ENCODE assay signal across 27 cellular contexts in the genomic region with DNA sequence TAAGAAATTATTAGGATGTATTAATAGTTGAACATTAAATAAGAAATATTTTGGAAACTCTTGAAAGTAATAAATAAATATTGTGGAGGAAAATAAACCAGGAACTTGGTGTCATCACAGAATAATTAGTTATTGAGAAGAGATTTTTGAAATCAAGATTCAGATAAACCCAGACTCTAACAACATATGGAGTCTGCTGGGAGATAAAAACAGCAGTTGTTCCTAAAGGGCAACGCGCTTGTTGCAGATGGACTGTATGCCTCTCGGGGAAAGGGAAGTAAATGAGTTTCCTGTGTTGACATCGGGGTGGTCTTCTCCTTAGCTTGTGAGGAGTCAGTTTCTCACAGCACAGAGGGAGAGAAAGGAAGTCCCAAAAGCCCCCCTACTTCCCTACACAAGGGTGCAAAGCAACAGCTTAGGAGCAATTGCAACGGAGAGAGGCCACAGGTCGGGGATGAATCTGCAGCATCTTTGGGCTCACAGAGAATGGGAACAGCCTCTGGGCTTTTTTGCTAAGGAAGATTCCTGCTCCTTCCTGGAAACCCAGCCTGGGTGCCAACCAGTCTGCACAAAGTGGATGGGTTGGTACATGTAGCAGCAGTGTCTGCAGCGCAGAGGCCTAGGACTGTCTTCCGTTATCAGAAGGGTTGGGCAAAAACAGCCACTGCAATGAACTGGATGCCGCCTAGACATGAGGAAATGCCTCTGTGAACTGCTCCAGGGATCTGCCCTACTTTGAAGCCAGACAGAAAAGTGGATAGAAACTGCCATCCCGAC.
DNase-seq lines count a peak whose midpoint lies in the region; ATAC-seq, FAIRE-seq and TF ChIP-seq lines count a peak whose summit lies in the region.
"Had no signal": no experiment of that assay in that cellular context is flagged by ENCODE, and none has a peak within 500 bp of the region (broad histone marks: within the 10 kb centered on the region; RNA-seq: fewer than 3 reads in every experiment).

No MANE protein-coding gene starts in this region.

- H3K4me3 Mint-ChIP-seq in WTC11: no peak overlapping the region
- no peak overlapping the region for H3K4me3 Mint-ChIP-seq in nephron
- H3K4me3 Mint-ChIP-seq: activated CD4-positive, alpha-beta T cell treated with anti-CD3 and anti-CD28 coated beads, Interleukin-2, amount 10 ng/mL, durations not matched to agents 24 days and 14 days; activated naive CD8-positive, alpha-beta T cell treated with anti-CD3 and anti-CD28 coated beads, Interleukin-2, amount 50 U/mL, for 24 hours; activated T-cell treated with anti-CD3 and anti-CD28 coated beads, Interleukin-2, amount 50 U/mL, for 24 hours; natural killer cell had no signal

- CTCF ChIA-PET in WTC11 (lab: Charles Lee): no interaction called here

- H3K27me3 Mint-ChIP-seq in WTC11 (ENCODE audit: low read depth) (no peaks in the 10 kb centered on the region), nephron (ENCODE audit: low read depth) (no peaks in the 10 kb centered on the region)
- H3K27me3 Mint-ChIP-seq: activated CD4-positive, alpha-beta T cell treated with anti-CD3 and anti-CD28 coated beads, Interleukin-2, amount 10 ng/mL, durations not matched to agents 24 days and 14 days; activated naive CD8-positive, alpha-beta T cell treated with anti-CD3 and anti-CD28 coated beads, Interleukin-2, amount 50 U/mL, for 24 hours; activated T-cell treated with anti-CD3 and anti-CD28 coated beads, Interleukin-2, amount 50 U/mL, for 24 hours had no signal

- H3K36me3 ChIP-seq in pancreas: no peaks in the 10 kb centered on the region
- H3K36me3 ChIP-seq: right atrium auricular region, spleen had no signal

- intact Hi-C loops in pancreas (cut with DNase I): no loop called here

- H3K4me1 ChIP-seq in pancreas: no peaks in the 10 kb centered on the region
- H3K4me1 ChIP-seq: A549, right atrium auricular region, spleen had no signal

- no peaks in the 10 kb centered on the region for H3K27me3 ChIP-seq in pancreas
- H3K27me3 ChIP-seq: right atrium auricular region, spleen had no signal

- H3K9me3 Mint-ChIP-seq in WTC11 (peaks cover 4% of the 10 kb centered on the region), nephron (peaks cover 4% of the 10 kb centered on the region)
- H3K9me3 Mint-ChIP-seq: activated CD4-positive, alpha-beta T cell treated with anti-CD3 and anti-CD28 coated beads, Interleukin-2, amount 10 ng/mL, durations not matched to agents 24 days and 14 days; activated T-cell treated with anti-CD3 and anti-CD28 coated beads, Interleukin-2, amount 50 U/mL, for 24 hours had no signal

- H3K4me3 ChIP-seq in pancreas: no peak overlapping the region
- H3K4me3 ChIP-seq: A549, right atrium auricular region, spleen had no signal

- H3K27ac Mint-ChIP-seq in WTC11 (no peak overlapping the region), nephron (peak overlapping the region; percentile 39 to 71 (median 62))
- H3K27ac Mint-ChIP-seq: activated CD4-positive, alpha-beta T cell treated with anti-CD3 and anti-CD28 coated beads, Interleukin-2, amount 10 ng/mL, durations not matched to agents 24 days and 14 days; activated naive CD8-positive, alpha-beta T cell treated with anti-CD3 and anti-CD28 coated beads, Interleukin-2, amount 50 U/mL, for 24 hours; activated T-cell treated with anti-CD3 and anti-CD28 coated beads, Interleukin-2, amount 50 U/mL, for 24 hours; natural killer cell had no signal

- H3K4me1 Mint-ChIP-seq in WTC11 (peaks cover 19% of the 10 kb centered on the region), nephron (peaks cover 30% of the 10 kb centered on the region)
- H3K4me1 Mint-ChIP-seq: activated CD4-positive, alpha-beta T cell treated with anti-CD3 and anti-CD28 coated beads, Interleukin-2, amount 10 ng/mL, durations not matched to agents 24 days and 14 days; activated naive CD8-positive, alpha-beta T cell treated with anti-CD3 and anti-CD28 coated beads, Interleukin-2, amount 50 U/mL, for 24 hours; natural killer cell had no signal

- no peaks in the 10 kb centered on the region for H3K9me3 ChIP-seq in pancreas
- H3K9me3 ChIP-seq: A549, right atrium auricular region, spleen had no signal

- ATAC-seq in WTC11 (peak; percentile 60), GM19397 (IDR thresholded peaks at IDR 0.05; ENCODE audit: unreplicated experiment) (no peak), pancreas (no peak), HG03039 (IDR thresholded peaks at IDR 0.05; ENCODE audit: unreplicated experiment) (no peak)
- ATAC-seq: A549; activated naive CD8-positive, alpha-beta T cell treated with anti-CD3 and anti-CD28 coated beads, Interleukin-2, amount 50 U/mL, for 24 hours; natural killer cell had no signal

- no peak for FAIRE-seq in pancreas (lab: Jason Lieb, UNC)
- FAIRE-seq: A549, endothelial cell of umbilical vein had no signal

- no peaks in the 10 kb centered on the region for H3K36me3 Mint-ChIP-seq in WTC11
- peaks cover 5% of the 10 kb centered on the region for H3K36me3 Mint-ChIP-seq in nephron (ENCODE audit: low read depth)

- DNase-seq in D341Med (ENCODE audit: low spot score) (peak; percentile 58), NCI-H524 (lab: John Stamatoyannopoulos, UW) (peak; percentile 23 to 76), WTC11 (ENCODE audit: low spot score) (no peak), amniotic stem cell (lab: John Stamatoyannopoulos, UW) (no peak), pancreas (no peak)
- DNase-seq: activated CD4-positive, alpha-beta T cell treated with anti-CD3 and anti-CD28 coated beads, Interleukin-2, amount 10 ng/mL, durations not matched to agents 24 days and 14 days; activated gamma-delta T cell; activated naive CD8-positive, alpha-beta T cell treated with anti-CD3 and anti-CD28 coated beads, Interleukin-2, amount 50 U/mL, for 24 hours; activated T-cell treated with anti-CD3 and anti-CD28 coated beads, Interleukin-2, amount 50 U/mL, for 24 hours; AML-193; H7; islet precursor cell; midbrain; natural killer cell; NCI-H1417 treated with DMSO at 0.1 percent for 48 hours; NCI-H2227 treated with DMSO at 0.1 percent for 48 hours; OCI-M1; spleen; trophoblast cell had no signal

- no peak overlapping the region for H3K27ac ChIP-seq in pancreas
- H3K27ac ChIP-seq: A549, parathyroid adenoma, right atrium auricular region, spleen, VCaP had no signal

- POLR2A ChIA-PET in WTC11 (lab: Charles Lee): no interaction called here

- 69 to 81% methylated on average over 10 of the region's 10 CpGs for WGBS in pancreas, 2 donors

- TF ChIP-seq CTCF in WTC11 (IDR thresholded peaks at IDR 0.05) (no peak), nephron (IDR thresholded peaks at IDR 0.05; ENCODE audit: unreplicated experiment in 3 of 3) (no peak), pancreas (IDR thresholded peaks at IDR 0.05) (no peak)

TF ChIP-seq in WTC11, 78 proteins besides CTCF, POLR2A, EP300 and RAD21:
- TF ChIP-seq, protein P1, sequence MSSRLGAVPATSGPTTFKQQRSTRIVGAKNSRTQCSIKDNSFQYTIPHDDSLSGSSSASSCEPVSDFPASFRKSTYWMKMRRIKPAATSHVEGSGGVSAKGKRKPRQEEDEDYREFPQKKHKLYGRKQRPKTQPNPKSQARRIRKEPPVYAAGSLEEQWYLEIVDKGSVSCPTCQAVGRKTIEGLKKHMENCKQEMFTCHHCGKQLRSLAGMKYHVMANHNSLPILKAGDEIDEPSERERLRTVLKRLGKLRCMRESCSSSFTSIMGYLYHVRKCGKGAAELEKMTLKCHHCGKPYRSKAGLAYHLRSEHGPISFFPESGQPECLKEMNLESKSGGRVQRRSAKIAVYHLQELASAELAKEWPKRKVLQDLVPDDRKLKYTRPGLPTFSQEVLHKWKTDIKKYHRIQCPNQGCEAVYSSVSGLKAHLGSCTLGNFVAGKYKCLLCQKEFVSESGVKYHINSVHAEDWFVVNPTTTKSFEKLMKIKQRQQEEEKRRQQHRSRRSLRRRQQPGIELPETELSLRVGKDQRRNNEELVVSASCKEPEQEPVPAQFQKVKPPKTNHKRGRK (CRISPR knock-in tag; IDR thresholded peaks at IDR 0.05; ENCODE audit: borderline replicate concordance): no peak
- TF ChIP-seq, protein P2, sequence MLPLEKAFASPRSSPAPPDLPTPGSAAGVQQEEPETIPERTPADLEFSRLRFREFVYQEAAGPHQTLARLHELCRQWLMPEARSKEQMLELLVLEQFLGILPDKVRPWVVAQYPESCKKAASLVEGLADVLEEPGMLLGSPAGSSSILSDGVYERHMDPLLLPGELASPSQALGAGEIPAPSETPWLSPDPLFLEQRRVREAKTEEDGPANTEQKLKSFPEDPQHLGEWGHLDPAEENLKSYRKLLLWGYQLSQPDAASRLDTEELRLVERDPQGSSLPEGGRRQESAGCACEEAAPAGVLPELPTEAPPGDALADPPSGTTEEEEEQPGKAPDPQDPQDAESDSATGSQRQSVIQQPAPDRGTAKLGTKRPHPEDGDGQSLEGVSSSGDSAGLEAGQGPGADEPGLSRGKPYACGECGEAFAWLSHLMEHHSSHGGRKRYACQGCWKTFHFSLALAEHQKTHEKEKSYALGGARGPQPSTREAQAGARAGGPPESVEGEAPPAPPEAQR (CRISPR knock-in tag; IDR thresholded peaks at IDR 0.05): no peak
- TF ChIP-seq TEAD4 (CRISPR knock-in tag; IDR thresholded peaks at IDR 0.05): no peak
- TF ChIP-seq ZBTB21 (CRISPR knock-in tag; IDR thresholded peaks at IDR 0.05; ENCODE audit: borderline replicate concordance): no peak
- TF ChIP-seq ETV6 (CRISPR knock-in tag; IDR thresholded peaks at IDR 0.05): no peak
- no peak for TF ChIP-seq ATF3 (CRISPR knock-in tag; conservative IDR thresholded peaks at IDR 0.05)
- no peak for TF ChIP-seq SOX15 (CRISPR knock-in tag; IDR thresholded peaks at IDR 0.05)
- TF ChIP-seq, protein P3, sequence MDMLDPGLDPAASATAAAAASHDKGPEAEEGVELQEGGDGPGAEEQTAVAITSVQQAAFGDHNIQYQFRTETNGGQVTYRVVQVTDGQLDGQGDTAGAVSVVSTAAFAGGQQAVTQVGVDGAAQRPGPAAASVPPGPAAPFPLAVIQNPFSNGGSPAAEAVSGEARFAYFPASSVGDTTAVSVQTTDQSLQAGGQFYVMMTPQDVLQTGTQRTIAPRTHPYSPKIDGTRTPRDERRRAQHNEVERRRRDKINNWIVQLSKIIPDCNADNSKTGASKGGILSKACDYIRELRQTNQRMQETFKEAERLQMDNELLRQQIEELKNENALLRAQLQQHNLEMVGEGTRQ (CRISPR knock-in tag; IDR thresholded peaks at IDR 0.05): no peak
- no peak for TF ChIP-seq RORB (CRISPR knock-in tag; IDR thresholded peaks at IDR 0.05)

Comparison
In these comparisons a context has a peak if more than half of its experiments do, and no peak if none do; other contexts are left out.
1. DNase-seq: peak in D341Med (single experiment) and NCI-H524 (2 of 2); none in WTC11 (single experiment), amniotic stem cell (single experiment) and pancreas (0 of 6).